In genomic region chr2:69714539-69715220, GRCh38 we compare ENCODE assay signal across 8 cellular contexts. TPM values are rescaled to one million over a fixed set of nuclear protein-coding genes. Genes with fewer than 3 reads are reported as not detected.
A peak's percentile ranks its signal among the peaks of the same experiment; 100 is the strongest.
DNase-seq lines count a peak whose midpoint lies in the region; FAIRE-seq and TF ChIP-seq lines count a peak whose summit lies in the region.
"Not testable (repeated sequence)": the region's sequence is repeated elsewhere in the genome, so short reads cannot be mapped to it uniquely, and the experiment has no call there.

No MANE protein-coding gene starts in this region.

- H3K4me3 Mint-ChIP-seq in activated CD4-positive, alpha-beta T cell treated with anti-CD3 and anti-CD28 coated beads, Interleukin-2, amount 10 ng/mL, durations not matched to agents 24 days and 14 days, result not testable (repeated sequence)

- H3K27me3 Mint-ChIP-seq in activated CD4-positive, alpha-beta T cell treated with anti-CD3 and anti-CD28 coated beads, Interleukin-2, amount 10 ng/mL, durations not matched to agents 24 days and 14 days, result not testable (repeated sequence)

- H3K4me3 ChIP-seq in BJ (ENCODE audit: low read depth, low read length); HL-60 (replicated peaks; ENCODE audit: insufficient read depth, low read length); kidney epithelial cell (ENCODE audit: low read depth, low read length): not testable (repeated sequence)

- DNase-seq in BJ (ENCODE audit: low read depth) (peak; percentile 26), GM19239 (ENCODE audit: insufficient read length, low spot score) (peak; percentile 49), HL-60 (ENCODE audit: low read depth in 1 of 2, low spot score in 1 of 2) (peak; percentile 56 to 88), NCI-H82 (lab: John Stamatoyannopoulos, UW) (peak; percentile 82), cerebellar cortex (ENCODE audit: low spot score) (peak; percentile 79)
- peak; percentile 96 for DNase-seq in activated CD4-positive, alpha-beta T cell treated with anti-CD3 and anti-CD28 coated beads, Interleukin-2, amount 10 ng/mL, durations not matched to agents 24 days and 14 days
- DNase-seq in kidney epithelial cell (ENCODE audit: low read depth), result not testable (repeated sequence)
- DNase-seq in stimulated activated CD4-positive, alpha-beta T cell treated with anti-CD3 and anti-CD28 coated beads, Interleukin-2, amount 100 ng/mL, for 24 hours, result peak; percentile 93 to 95

- H3K9me3 Mint-ChIP-seq in activated CD4-positive, alpha-beta T cell treated with anti-CD3 and anti-CD28 coated beads, Interleukin-2, amount 10 ng/mL, durations not matched to agents 24 days and 14 days, result not testable (repeated sequence)

- peaks cover 17% of the 10 kb centered on the region for H3K4me1 Mint-ChIP-seq in activated CD4-positive, alpha-beta T cell treated with anti-CD3 and anti-CD28 coated beads, Interleukin-2, amount 10 ng/mL, durations not matched to agents 24 days and 14 days

- CTCF ChIA-PET in BJ (lab: Yijun Ruan, JAX), result interaction anchor here (0.6 to 2.5 kb wide), 13 partner anchors 9 to 157 kb away, joined by 3 to 14 read pairs (median 4); no protein-coding TSS in a partner anchor

- H3K27me3 ChIP-seq in BJ (ENCODE audit: control insufficient read depth, insufficient read depth, low read length); HL-60 (ENCODE audit: insufficient read depth, poor library complexity, severe bottlenecking); kidney epithelial cell (ENCODE audit: control insufficient read depth, insufficient read depth, low read length): not testable (repeated sequence)

- H3K36me3 ChIP-seq in BJ (ENCODE audit: control insufficient read depth, insufficient read depth, low read length); kidney epithelial cell (ENCODE audit: control insufficient read depth, insufficient read depth, low read length): not testable (repeated sequence)

- H3K27ac Mint-ChIP-seq in activated CD4-positive, alpha-beta T cell treated with anti-CD3 and anti-CD28 coated beads, Interleukin-2, amount 10 ng/mL, durations not matched to agents 24 days and 14 days, result not testable (repeated sequence)

- FAIRE-seq in GM19239 (lab: Jason Lieb, UNC), result peak; percentile 96

- TF ChIP-seq CTCF in BJ (IDR thresholded peaks at IDR 0.05; ENCODE audit: insufficient read depth, low read depth, low read length) (peak; percentile 82), HL-60 (IDR thresholded peaks at IDR 0.05; ENCODE audit: insufficient read depth, low read length) (peak; percentile 55), kidney epithelial cell (IDR thresholded peaks at IDR 0.05; ENCODE audit: insufficient read depth, low read length, poor library complexity, severe bottlenecking) (peak; percentile 74)

- not testable (repeated sequence) for H3K27ac ChIP-seq in HL-60 (replicated peaks)

- intact Hi-C loops in activated CD4-positive, alpha-beta T cell treated with anti-CD3 and anti-CD28 coated beads, Interleukin-2, amount 10 ng/mL, durations not matched to agents 24 days and 14 days (cut with micrococcal nuclease), result loop anchor here (1.0 to 2.0 kb wide), 4 partner anchors 18 to 339 kb away; no protein-coding TSS in a partner anchor

- not testable (repeated sequence) for H3K36me3 Mint-ChIP-seq in activated CD4-positive, alpha-beta T cell treated with anti-CD3 and anti-CD28 coated beads, Interleukin-2, amount 10 ng/mL, durations not matched to agents 24 days and 14 days (ENCODE audit: low read depth)

- POLR2A ChIA-PET in BJ (lab: Charles Lee), result not testable (repeated sequence)

RNA-seq across cellular contexts. Expression of gene ANXA4, which starts 27.3 kb away (rescaled TPM):
- 127 and 133 TPM in 2 replicates for polyA plus RNA-seq in BJ (2011; rRNA removed)
- 66.0 and 103 TPM in 2 replicates for polyA minus RNA-seq in BJ (2011; rRNA and poly(A)+ RNA removed)
- total RNA-seq in activated CD4-positive, alpha-beta T cell treated with anti-CD3 and anti-CD28 coated beads, Interleukin-2, amount 10 ng/mL, durations not matched to agents 24 days and 14 days, result 47.4 and 49.0 TPM in 2 replicates
- total RNA-seq in kidney epithelial cell, result 73.6 and 93.5 TPM in 2 replicates
